ENCODE assay signal across 16 cellular contexts in the genomic region with DNA sequence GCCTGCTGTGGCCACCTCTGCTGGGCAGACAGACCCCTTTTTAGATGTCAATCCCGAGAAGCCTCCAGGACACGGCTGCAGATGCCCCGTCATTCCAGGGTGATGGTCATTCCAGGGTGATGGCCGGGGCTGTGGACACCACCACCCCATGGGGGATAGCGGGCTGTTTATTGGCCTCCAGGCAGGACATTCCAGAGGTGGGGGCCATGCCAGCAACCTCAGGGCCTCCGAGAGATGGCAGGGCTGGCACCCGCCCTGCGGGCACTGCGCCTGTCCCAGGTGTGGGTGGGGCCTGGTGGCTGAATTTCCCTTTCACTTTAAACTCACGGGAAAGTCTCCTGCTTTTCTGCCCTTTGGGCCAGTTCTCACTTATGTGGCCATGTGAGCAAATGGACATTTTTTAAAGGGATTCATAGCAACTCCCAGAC. TPM values are rescaled to one million over a fixed set of nuclear protein-coding genes. Genes with fewer than 3 reads are reported as not detected.
A peak's percentile ranks its signal among the peaks of the same experiment; 100 is the strongest.
DNase-seq lines count a peak whose midpoint lies in the region; ATAC-seq, FAIRE-seq and TF ChIP-seq lines count a peak whose summit lies in the region.
"Had no signal": no experiment of that assay in that cellular context is flagged by ENCODE, and none has a peak within 500 bp of the region (broad histone marks: within the 10 kb centered on the region; RNA-seq: fewer than 3 reads in every experiment).

No MANE protein-coding gene starts in this region.

- H3K4me3 ChIP-seq in BLaER1 treated with 17β-estradiol and CSF1 and Interleukin-3, amounts not matched to agents 10 nM and 100 nM, result peak overlapping the region in 2 of 10 experiments; percentile 49 to 59; a peak in 5 of 20 replicates
- H3K4me3 ChIP-seq in OCI-LY3 (ENCODE audit: low read length) (no peak overlapping the region), right cardiac atrium (ENCODE audit: low read length) (no peak overlapping the region), pancreas (no peak overlapping the region), esophagus muscularis mucosa (no peak overlapping the region)
- H3K4me3 ChIP-seq: ovary, testis had no signal

- no peak overlapping the region for H3K27ac Mint-ChIP-seq in activated CD4-positive, alpha-beta T cell treated with anti-CD3 and anti-CD28 coated beads, Interleukin-2, amount 10 ng/mL, durations not matched to agents 7 days and 5 days
- H3K27ac Mint-ChIP-seq: HFFc6 had no signal

- FAIRE-seq in pancreas (lab: Jason Lieb, UNC), result no peak

- intact Hi-C loops in right cardiac atrium (cut with DNase I) (no loop called here), pancreas (cut with DNase I) (no loop called here), esophagus muscularis mucosa (cut with DNase I) (no loop called here)

- peak overlapping the region in 8 of 11 experiments; percentile 39 to 75 (median 57); a peak in 14 of 22 replicates for H3K9ac ChIP-seq in BLaER1 treated with 17β-estradiol and CSF1 and Interleukin-3, amounts not matched to agents 10 nM and 100 nM
- peak overlapping the region; percentile 73; the same call in 1 of the 2 replicates for H3K9ac ChIP-seq in OCI-LY3 (ENCODE audit: low read length)

- WGBS in right cardiac atrium, result 80% methylated on average over 10 of the region's 10 CpGs
- 60 to 66% methylated on average over 10 of the region's 10 CpGs for WGBS in pancreas, 2 donors
- WGBS in esophagus muscularis mucosa, result 87% methylated on average over 9 of the region's 10 CpGs

- peaks cover 11% of the 10 kb centered on the region for H3K4me1 Mint-ChIP-seq in activated CD4-positive, alpha-beta T cell treated with anti-CD3 and anti-CD28 coated beads, Interleukin-2, amount 10 ng/mL, durations not matched to agents 7 days and 5 days

- TF ChIP-seq EP300 in esophagus muscularis mucosa (IDR thresholded peaks at IDR 0.05), result no peak

- peaks cover 0 to 5% (median 0%) of the 10 kb centered on the region in 11 experiments; a peak in 2 of 22 replicates for H3K36me3 ChIP-seq in BLaER1 treated with 17β-estradiol and CSF1 and Interleukin-3, amounts not matched to agents 10 nM and 100 nM
- H3K36me3 ChIP-seq in OCI-LY3 (replicated peaks; ENCODE audit: low read depth, low read length) (peaks cover 4% of the 10 kb centered on the region), pancreas (no peaks in the 10 kb centered on the region), esophagus muscularis mucosa (peaks cover 0 to 6% (median 0%) of the 10 kb centered on the region in 4 donors)
- H3K36me3 ChIP-seq: ovary had no signal

- CTCF ChIA-PET in activated CD4-positive, alpha-beta T cell treated with anti-CD3 and anti-CD28 coated beads, Interleukin-2, amount 10 ng/mL, durations not matched to agents 7 days and 5 days (lab: Charles Lee), result interaction anchor here (1.4 kb wide), 1 partner anchor 16 kb away, joined by 4 read pairs; no protein-coding TSS in a partner anchor

- peak overlapping the region; percentile 67 to 99 (median 93) for H3K4me2 ChIP-seq in BLaER1 treated with 17β-estradiol and CSF1 and Interleukin-3, amounts not matched to agents 10 nM and 100 nM
- peak overlapping the region; percentile 93 for H3K4me2 ChIP-seq in OCI-LY3 (ENCODE audit: low read length)

- POLR2A ChIA-PET in activated CD4-positive, alpha-beta T cell treated with anti-CD3 and anti-CD28 coated beads, Interleukin-2, amount 10 ng/mL, durations not matched to agents 7 days and 5 days (lab: Charles Lee), result no interaction called here

- H3K4me1 ChIP-seq in BLaER1 treated with 17β-estradiol and CSF1 and Interleukin-3, amounts not matched to agents 10 nM and 100 nM, result peaks cover 54 to 98% (median 93%) of the 10 kb centered on the region in 10 experiments
- peaks cover 32% of the 10 kb centered on the region for H3K4me1 ChIP-seq in OCI-LY3 (ENCODE audit: low read length)
- no peaks in the 10 kb centered on the region for H3K4me1 ChIP-seq in right cardiac atrium (ENCODE audit: control insufficient read depth, insufficient read depth, low read length)
- no peaks in the 10 kb centered on the region for H3K4me1 ChIP-seq in pancreas
- peaks cover 12 to 31% (median 20%) of the 10 kb centered on the region in 4 donors for H3K4me1 ChIP-seq in esophagus muscularis mucosa
- H3K4me1 ChIP-seq: testis had no signal

- H3K9me3 Mint-ChIP-seq in activated CD4-positive, alpha-beta T cell treated with anti-CD3 and anti-CD28 coated beads, Interleukin-2, amount 10 ng/mL, durations not matched to agents 7 days and 5 days, result no peaks in the 10 kb centered on the region
- H3K9me3 Mint-ChIP-seq: HFFc6 had no signal

- H3K27ac ChIP-seq in BLaER1 treated with 17β-estradiol and CSF1 and Interleukin-3, amounts not matched to agents 10 nM and 100 nM, result peak overlapping the region in 7 of 11 experiments; percentile 14 to 72 (median 61); a peak in 13 of 22 replicates
- H3K27ac ChIP-seq in OCI-LY3 (ENCODE audit: low read length), result peak overlapping the region; percentile 80
- no peak overlapping the region for H3K27ac ChIP-seq in right cardiac atrium (ENCODE audit: low read length)
- peak overlapping the region; percentile 57 to 80 (median 66) for H3K27ac ChIP-seq in pancreas
- peak overlapping the region in 2 of 4 donors; percentile 58 to 70 for H3K27ac ChIP-seq in esophagus muscularis mucosa (replicated peaks in 1 of 4)
- H3K27ac ChIP-seq: ovary, testis had no signal

- H3K9me3 ChIP-seq in BLaER1 treated with 17β-estradiol and CSF1 and Interleukin-3, amounts not matched to agents 10 nM and 100 nM (replicated peaks in 1 of 11), result no peaks in the 10 kb centered on the region
- H3K9me3 ChIP-seq in OCI-LY3 (ENCODE audit: insufficient read depth, low read length) (no peaks in the 10 kb centered on the region), right cardiac atrium (ENCODE audit: control insufficient read depth, low read length) (no peaks in the 10 kb centered on the region), pancreas (no peaks in the 10 kb centered on the region), esophagus muscularis mucosa (no peaks in the 10 kb centered on the region)
- H3K9me3 ChIP-seq: ovary, testis had no signal

- no peaks in the 10 kb centered on the region for H3K27me3 Mint-ChIP-seq in activated CD4-positive, alpha-beta T cell treated with anti-CD3 and anti-CD28 coated beads, Interleukin-2, amount 10 ng/mL, durations not matched to agents 7 days and 5 days

- TF ChIP-seq CTCF in OCI-LY3 (IDR thresholded peaks at IDR 0.05; ENCODE audit: low read depth, low read length) (no peak), pancreas (IDR thresholded peaks at IDR 0.05) (no peak), esophagus muscularis mucosa (IDR thresholded peaks at IDR 0.05) (no peak)

- H3K27me3 ChIP-seq in BLaER1 treated with 17β-estradiol and CSF1 and Interleukin-3, amounts not matched to agents 10 nM and 100 nM, result peaks cover 0 to 5% (median 0%) of the 10 kb centered on the region in 11 experiments; a peak in 2 of 22 replicates
- no peaks in the 10 kb centered on the region for H3K27me3 ChIP-seq in OCI-LY3 (ENCODE audit: low read depth, low read length)
- H3K27me3 ChIP-seq in right cardiac atrium (ENCODE audit: control insufficient read depth, insufficient read depth), result no peaks in the 10 kb centered on the region
- no peaks in the 10 kb centered on the region for H3K27me3 ChIP-seq in pancreas
- H3K27me3 ChIP-seq in esophagus muscularis mucosa, result peaks cover 0 to 15% (median 0%) of the 10 kb centered on the region in 4 donors
- H3K27me3 ChIP-seq: ovary, testis had no signal

- TF ChIP-seq POLR2A in esophagus muscularis mucosa (IDR thresholded peaks at IDR 0.05; ENCODE audit: low read depth), result no peak

- no peak overlapping the region for H3K4me3 Mint-ChIP-seq in activated CD4-positive, alpha-beta T cell treated with anti-CD3 and anti-CD28 coated beads, Interleukin-2, amount 10 ng/mL, durations not matched to agents 7 days and 5 days
- H3K4me3 Mint-ChIP-seq: HFFc6 had no signal

- H2AFZ ChIP-seq in OCI-LY3 (ENCODE audit: low read depth, low read length), result no peak overlapping the region

- ATAC-seq in right cardiac atrium (no peak), pancreas (peak; percentile 64 to 87 (median 80)), HG03378 (IDR thresholded peaks at IDR 0.05; ENCODE audit: unreplicated experiment) (no peak)

- peaks cover 0 to 8% (median 0%) of the 10 kb centered on the region in 11 experiments; a peak in 2 of 22 replicates for H4K20me1 ChIP-seq in BLaER1 treated with 17β-estradiol and CSF1 and Interleukin-3, amounts not matched to agents 10 nM and 100 nM
- H4K20me1 ChIP-seq in OCI-LY3 (ENCODE audit: insufficient read depth, low read length), result no peaks in the 10 kb centered on the region

- H3K79me2 ChIP-seq in OCI-LY3 (ENCODE audit: low read length), result no peaks in the 10 kb centered on the region

- H3K36me3 Mint-ChIP-seq in activated CD4-positive, alpha-beta T cell treated with anti-CD3 and anti-CD28 coated beads, Interleukin-2, amount 10 ng/mL, durations not matched to agents 7 days and 5 days (ENCODE audit: low read depth), result no peaks in the 10 kb centered on the region

- DNase-seq in right cardiac atrium (peak in 2 of 3 donors; percentile 28 to 44), pancreas (peak; percentile 36 to 90 (median 74)), esophagus muscularis mucosa (ENCODE audit: extremely low spot score) (no peak), COLO829 (ENCODE audit: low spot score) (no peak)
- no peak for DNase-seq in activated CD4-positive, alpha-beta T cell treated with anti-CD3 and anti-CD28 coated beads, Interleukin-2, amount 10 ng/mL, durations not matched to agents 7 days and 5 days
- DNase-seq: activated naive CD4-positive, alpha-beta T cell; AML-193; DMS53; HFFc6; NCI-H2171 treated with DMSO at 0.1 percent for 48 hours; stimulated activated CD4-positive, alpha-beta T cell treated with anti-CD3 and anti-CD28 coated beads, Interleukin-15, amount 100 ng/mL, for 24 hours; testis had no signal

RNA-seq across cellular contexts. Expression of a gene that starts 14.5 kb away (rescaled TPM):
- total RNA-seq in right cardiac atrium (1 to 10 TPM; 4.3 to 6.9 (median 5.6) TPM), pancreas (10 to 100 TPM in 1 of 6 donors, 1 to 10 TPM in 5; 1.7 to 35.2 (median 7.3) TPM), esophagus muscularis mucosa (10 to 100 TPM; 13.4 to 22.9 (median 18.4) TPM)
- polyA plus RNA-seq in right cardiac atrium (13.0 TPM), pancreas (100 to 1,000 TPM; 149 to 183 TPM)
- total RNA-seq in activated CD4-positive, alpha-beta T cell treated with anti-CD3 and anti-CD28 coated beads, Interleukin-2, amount 10 ng/mL, durations not matched to agents 7 days and 5 days, result not detected

RNA-seq across cellular contexts. Expression of a gene that starts 26.7 kb away (rescaled TPM):
- total RNA-seq in right cardiac atrium (10 to 100 TPM; 21.0 to 29.6 (median 24.2) TPM), pancreas (10 to 100 TPM; 18.1 to 25.4 (median 21.0) TPM), esophagus muscularis mucosa (10 to 100 TPM; 46.1 to 84.5 (median 62.7) TPM)
- polyA plus RNA-seq in right cardiac atrium (26.6 TPM), pancreas (10 to 100 TPM; 50.8 to 79.5 TPM)
- 10 to 100 TPM; 82.4 to 84.9 TPM for total RNA-seq in activated CD4-positive, alpha-beta T cell treated with anti-CD3 and anti-CD28 coated beads, Interleukin-2, amount 10 ng/mL, durations not matched to agents 7 days and 5 days

RNA-seq across cellular contexts. Expression of a gene that starts 30.2 kb away (rescaled TPM):
- total RNA-seq in right cardiac atrium, result 1 to 10 TPM; 7.8 to 9.9 (median 8.2) TPM
- polyA plus RNA-seq in right cardiac atrium, result 5.2 TPM
- 1 to 10 TPM; 3.5 to 4.9 (median 4.0) TPM for total RNA-seq in pancreas
- 1 to 10 TPM; 2.5 to 4.9 TPM for polyA plus RNA-seq in pancreas
- total RNA-seq in activated CD4-positive, alpha-beta T cell treated with anti-CD3 and anti-CD28 coated beads, Interleukin-2, amount 10 ng/mL, durations not matched to agents 7 days and 5 days, result 1 to 10 TPM; 7.9 to 8.4 TPM
- total RNA-seq in esophagus muscularis mucosa, result 10 to 100 TPM; 12.3 to 29.7 (median 18.8) TPM

RNA-seq across cellular contexts. Expression of a gene that starts 35.1 kb away (rescaled TPM):
- total RNA-seq in right cardiac atrium, result 10 to 100 TPM in 1 of 4 donors, 1 to 10 TPM in 3; 8.3 to 10.9 (median 8.6) TPM
- 12.1 TPM for polyA plus RNA-seq in right cardiac atrium
- total RNA-seq in pancreas, result 1 to 10 TPM; 2.6 to 4.4 (median 3.7) TPM
- polyA plus RNA-seq in pancreas, result 10 to 100 TPM in 1 of 2 donors, 1 to 10 TPM in 1; 5.3 to 11.3 TPM
- 10 to 100 TPM; 14.4 to 14.5 TPM for total RNA-seq in activated CD4-positive, alpha-beta T cell treated with anti-CD3 and anti-CD28 coated beads, Interleukin-2, amount 10 ng/mL, durations not matched to agents 7 days and 5 days
- total RNA-seq in esophagus muscularis mucosa, result 10 to 100 TPM in 2 of 4 donors, 1 to 10 TPM in 2; 7.6 to 16.7 (median 10.3) TPM

Comparison
In these comparisons a context has a peak if more than half of its experiments do, and no peak if none do; other contexts are left out.
1. ATAC-seq: peak in pancreas (4 of 4); none in right cardiac atrium (0 of 2) and HG03378 (single experiment).
2. DNase-seq: peak in right cardiac atrium (2 of 3) and pancreas (6 of 6); none in activated CD4-positive, alpha-beta T cell treated with anti-CD3 and anti-CD28 coated beads, Interleukin-2, amount 10 ng/mL, durations not matched to agents 7 days and 5 days (single experiment), esophagus muscularis mucosa (single experiment) and COLO829 (single experiment).